ENCODE assay signal across 14 cellular contexts in genomic region chr6:139979021-139979721, GRCh38.
DNase-seq lines count a peak whose midpoint lies in the region; ATAC-seq, FAIRE-seq and TF ChIP-seq lines count a peak whose summit lies in the region.
"Had no signal": no experiment of that assay in that cellular context is flagged by ENCODE, and none has a peak within 500 bp of the region (broad histone marks: within the 10 kb centered on the region; RNA-seq: fewer than 3 reads in every experiment).

No MANE protein-coding gene starts in this region.

- no peak for TF ChIP-seq CTCF in A673 (conservative IDR thresholded peaks at IDR 0.05; ENCODE audit: low read depth, low read length)
- peak in 1 of 4 experiments; percentile 20 for TF ChIP-seq CTCF in gastroesophageal sphincter (IDR thresholded peaks at IDR 0.05)

- POLR2A ChIA-PET in A673 (lab: Charles Lee; ENCODE audit: low non-redundant PET): no interaction called here

- no peak for FAIRE-seq in frontal cortex (lab: Jason Lieb, UNC)
- FAIRE-seq: urothelium cell line had no signal

- no TSS peak for BruUV-seq in A673 (replicated peaks; lab: Mats Ljungman, UMichigan)

- 46 to 70% methylated on average over 7 of the region's 7 CpGs for WGBS in gastroesophageal sphincter (ENCODE audit: low coverage in 1 of 2), 2 donors

- H3K9me3 ChIP-seq in A673 (ENCODE audit: low read depth, low read length, poor library complexity, severe bottlenecking) (no peaks in the 10 kb centered on the region), SJSA1 (replicated peaks) (no peaks in the 10 kb centered on the region), gastroesophageal sphincter (no peaks in the 10 kb centered on the region)

- CTCF ChIA-PET in A673 (lab: Charles Lee): no interaction called here

- no peak for TF ChIP-seq POLR2A in gastroesophageal sphincter (IDR thresholded peaks at IDR 0.05)

- H3K4me3 ChIP-seq in A673 (ENCODE audit: low read depth, low read length, poor library complexity, severe bottlenecking) (no peak overlapping the region), SJSA1 (no peak overlapping the region), gastroesophageal sphincter (no peak overlapping the region)

- H3K36me3 ChIP-seq in A673 (ENCODE audit: insufficient read depth, low read length, poor library complexity, severe bottlenecking): no peaks in the 10 kb centered on the region
- H3K36me3 ChIP-seq in SJSA1: no peaks in the 10 kb centered on the region
- H3K36me3 ChIP-seq in gastroesophageal sphincter: no peaks in the 10 kb centered on the region

- TF ChIP-seq EP300 in gastroesophageal sphincter (IDR thresholded peaks at IDR 0.05): no peak

- no peaks in the 10 kb centered on the region for H3K27me3 ChIP-seq in A673 (replicated peaks; ENCODE audit: insufficient read depth, low read depth, low read length, poor library complexity)
- H3K27me3 ChIP-seq in SJSA1 (replicated peaks): no peaks in the 10 kb centered on the region
- no peaks in the 10 kb centered on the region for H3K27me3 ChIP-seq in gastroesophageal sphincter

- H3K27ac ChIP-seq in A673 (ENCODE audit: low read depth, low read length, poor library complexity, severe bottlenecking) (peak overlapping the region; percentile 89), SJSA1 (0 out of 2 replicates have a peak overlapping the region, but pooled peaks have one; percentile 51), gastroesophageal sphincter (peak overlapping the region; percentile 61 to 78 (median 77))

- peaks cover 57% of the 10 kb centered on the region for H3K4me1 ChIP-seq in A673 (ENCODE audit: insufficient read depth, low read length, poor library complexity, severe bottlenecking)
- peaks cover 74% of the 10 kb centered on the region for H3K4me1 ChIP-seq in SJSA1 (replicated peaks)
- peaks cover 15 to 73% (median 18%) of the 10 kb centered on the region in 3 donors for H3K4me1 ChIP-seq in gastroesophageal sphincter

- ATAC-seq in gastroesophageal sphincter (no peak), HG03280 (IDR thresholded peaks at IDR 0.05; ENCODE audit: unreplicated experiment) (no peak)

- intact Hi-C loops in A673 (cut with micrococcal nuclease; ENCODE audit: unreplicated experiment): no loop called here

- DNase-seq in A673 (ENCODE audit: low spot score) (no peak), SJSA1 (ENCODE audit: low read depth in 1 of 2, low spot score in 2 of 2) (no peak), myocyte (ENCODE audit: low read depth) (peak; percentile 70), frontal cortex (ENCODE audit: low spot score in 2 of 2) (no peak), T1000 (lab: John Stamatoyannopoulos, UW) (no peak)
- DNase-seq in activated CD8-positive, alpha-beta memory T cell treated with anti-CD3 and anti-CD28 coated beads, Interleukin-2, amount 50 U/mL, for 4 hours: no peak
- DNase-seq: activated gamma-delta T cell; cerebellar nuclear complex; NCI-H187; NCI-H82; stimulated activated CD4-positive, alpha-beta T cell treated with anti-CD3 and anti-CD28 coated beads, Interleukin-12 subunit alpha, Interleukin-12 subunit beta, amount 100 ng/mL, for 4 hours had no signal
